Comparison of ENCODE assay signal across 18 cellular contexts in the genomic region with DNA sequence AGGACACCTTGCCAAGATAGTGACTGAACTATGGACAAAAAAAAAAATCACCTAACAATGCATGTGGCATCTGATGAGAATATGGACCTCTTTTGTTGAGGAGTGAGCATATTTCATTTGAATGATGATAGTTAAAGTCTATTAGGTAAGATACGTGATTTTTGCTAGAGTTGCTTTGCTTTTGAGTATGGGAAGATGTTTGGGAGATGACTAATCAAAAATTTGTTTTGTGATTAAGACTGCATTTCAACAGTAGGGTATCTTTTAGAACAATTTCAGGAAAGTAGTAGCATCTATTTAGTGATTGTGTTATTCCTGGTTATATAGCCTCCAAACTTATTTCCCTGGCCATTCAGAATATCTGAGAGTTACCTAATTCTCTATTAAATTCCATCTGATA.
DNase-seq lines count a peak whose midpoint lies in the region; ATAC-seq and TF ChIP-seq lines count a peak whose summit lies in the region.
"Had no signal": no experiment of that assay in that cellular context is flagged by ENCODE, and none has a peak within 500 bp of the region (broad histone marks: within the 10 kb centered on the region; RNA-seq: fewer than 3 reads in every experiment).

No MANE protein-coding gene starts in this region.

- intact Hi-C loops in stomach (cut with DNase I; ENCODE audit: low total_unique reads) = no loop called here

- TF ChIP-seq CTCF in AG10803 (conservative IDR thresholded peaks at IDR 0.05; ENCODE audit: low read length) = no peak
- no peak for TF ChIP-seq CTCF in HFFc6 (IDR thresholded peaks at IDR 0.05)
- TF ChIP-seq CTCF in RWPE2 (IDR thresholded peaks at IDR 0.05; ENCODE audit: poor library complexity, severe bottlenecking) = no peak
- TF ChIP-seq CTCF in stomach (IDR thresholded peaks at IDR 0.05) = no peak

- no peaks in the 10 kb centered on the region for H3K4me1 ChIP-seq in RWPE2 (ENCODE audit: insufficient read depth, poor library complexity, severe bottlenecking)
- no peaks in the 10 kb centered on the region for H3K4me1 ChIP-seq in stomach
- H3K4me1 ChIP-seq: A549, BE2C had no signal

- H3K27ac Mint-ChIP-seq in HFFc6 = peak overlapping the region; percentile 8; the same call in 1 of the 2 replicates
- H3K27ac Mint-ChIP-seq in stimulated activated naive B cell treated with anti-CD40 and anti-IgM and Interleukin-4, amounts not matched to agents 10 μg/mL and 1 μg/mL and 100 μg/mL, for 72 hours = no peak overlapping the region

- TF ChIP-seq EP300 in stomach (IDR thresholded peaks at IDR 0.05) = no peak

- peaks cover 11% of the 10 kb centered on the region; the same call in 1 of the 2 replicates for H3K36me3 Mint-ChIP-seq in HFFc6 (ENCODE audit: low read depth)
- no peaks in the 10 kb centered on the region for H3K36me3 Mint-ChIP-seq in stimulated activated naive B cell treated with anti-CD40 and anti-IgM and Interleukin-4, amounts not matched to agents 10 μg/mL and 1 μg/mL and 100 μg/mL, for 72 hours
- H3K36me3 Mint-ChIP-seq: CD4-positive, alpha-beta memory T cell had no signal

- no peak for TF ChIP-seq POLR2A in stomach (IDR thresholded peaks at IDR 0.05)

- H3K4me3 Mint-ChIP-seq in HFFc6 = no peak overlapping the region
- no peak overlapping the region for H3K4me3 Mint-ChIP-seq in stimulated activated naive B cell treated with anti-CD40 and anti-IgM and Interleukin-4, amounts not matched to agents 10 μg/mL and 1 μg/mL and 100 μg/mL, for 72 hours
- H3K4me3 Mint-ChIP-seq: CD4-positive, alpha-beta memory T cell had no signal

- peaks cover 31% of the 10 kb centered on the region for H3K4me1 Mint-ChIP-seq in HFFc6 (ENCODE audit: low read depth)
- H3K4me1 Mint-ChIP-seq in stimulated activated naive B cell treated with anti-CD40 and anti-IgM and Interleukin-4, amounts not matched to agents 10 μg/mL and 1 μg/mL and 100 μg/mL, for 72 hours = peaks cover 0 to 9% of the 10 kb centered on the region in 2 donors
- H3K4me1 Mint-ChIP-seq: CD4-positive, alpha-beta memory T cell had no signal

- peak; percentile 14; the same call in 1 of the 3 replicates for ATAC-seq in RWPE2 (ENCODE audit: low read depth)
- no peak for ATAC-seq in stimulated activated naive B cell treated with anti-CD40 and anti-IgM and Interleukin-4, amounts not matched to agents 10 μg/mL and 1 μg/mL and 100 μg/mL, for 72 hours (replicated peaks)
- ATAC-seq: A549, Panc1 had no signal

- no peaks in the 10 kb centered on the region for H3K9me3 Mint-ChIP-seq in HFFc6
- no peaks in the 10 kb centered on the region for H3K9me3 Mint-ChIP-seq in stimulated activated naive B cell treated with anti-CD40 and anti-IgM and Interleukin-4, amounts not matched to agents 10 μg/mL and 1 μg/mL and 100 μg/mL, for 72 hours

- DNase-seq in AG10803 (ENCODE audit: low read depth) (peak; percentile 57), HFFc6 (peak; percentile 40), RWPE2 (ENCODE audit: low spot score) (no peak), fibroblast of peridontal ligament (ENCODE audit: extremely low read depth) (peak; percentile 18), cerebellar nuclear complex (lab: John Stamatoyannopoulos, UW) (no peak), stomach (no peak), DMS153 (lab: John Stamatoyannopoulos, UW) (no peak)
- DNase-seq in stimulated activated naive B cell treated with anti-CD40 and anti-IgM and Interleukin-4, amounts not matched to agents 10 μg/mL and 1 μg/mL and 100 μg/mL, for 72 hours = no peak
- DNase-seq: BE2C; CD4-positive, alpha-beta memory T cell; H7; NCI-H1092 treated with DMSO at 0.1 percent for 48 hours; NCI-H187; NCI-H446; NCI-H748 treated with DMSO at 0.1 percent for 48 hours; SHP77 had no signal

- no peaks in the 10 kb centered on the region for H3K9me3 ChIP-seq in RWPE2 (ENCODE audit: severe bottlenecking)
- no peaks in the 10 kb centered on the region for H3K9me3 ChIP-seq in stomach
- H3K9me3 ChIP-seq: A549, BE2C had no signal

- H3K4me3 ChIP-seq in AG10803 (ENCODE audit: low read length) (no peak overlapping the region), RWPE2 (ENCODE audit: severe bottlenecking) (no peak overlapping the region), stomach (no peak overlapping the region)
- H3K4me3 ChIP-seq: A549 had no signal

- H3K27me3 Mint-ChIP-seq in HFFc6 (ENCODE audit: insufficient read depth) = no peaks in the 10 kb centered on the region; the same call in 1 of the 2 replicates
- H3K27me3 Mint-ChIP-seq in stimulated activated naive B cell treated with anti-CD40 and anti-IgM and Interleukin-4, amounts not matched to agents 10 μg/mL and 1 μg/mL and 100 μg/mL, for 72 hours = no peaks in the 10 kb centered on the region

- H3K36me3 ChIP-seq in RWPE2 (ENCODE audit: low read depth) = no peaks in the 10 kb centered on the region
- H3K36me3 ChIP-seq in stomach = no peaks in the 10 kb centered on the region
- H3K36me3 ChIP-seq: BE2C had no signal

- H3K27me3 ChIP-seq in RWPE2 (ENCODE audit: insufficient read depth, poor library complexity, severe bottlenecking) (no peaks in the 10 kb centered on the region), stomach (no peaks in the 10 kb centered on the region)
- H3K27me3 ChIP-seq: BE2C had no signal

- 65 to 89% (median 71%) methylated on average over 1 of the region's 1 CpG for WGBS in stomach, 5 donors

- H3K27ac ChIP-seq in RWPE2 (ENCODE audit: poor library complexity, severe bottlenecking) = no peak overlapping the region
- no peak overlapping the region for H3K27ac ChIP-seq in stomach
- H3K27ac ChIP-seq: A549 had no signal

Comparison
In these comparisons a context has a peak if more than half of its experiments do, and no peak if none do; other contexts are left out.
1. DNase-seq: peak in AG10803 (single experiment), HFFc6 (single experiment) and fibroblast of peridontal ligament (single experiment); none in RWPE2 (single experiment), cerebellar nuclear complex (0 of 2), stomach (single experiment), DMS153 (single experiment) and stimulated activated naive B cell treated with anti-CD40 and anti-IgM and Interleukin-4, amounts not matched to agents 10 μg/mL and 1 μg/mL and 100 μg/mL, for 72 hours (single experiment).